ENCODE assay signal across 22 cellular contexts in the genomic region with DNA sequence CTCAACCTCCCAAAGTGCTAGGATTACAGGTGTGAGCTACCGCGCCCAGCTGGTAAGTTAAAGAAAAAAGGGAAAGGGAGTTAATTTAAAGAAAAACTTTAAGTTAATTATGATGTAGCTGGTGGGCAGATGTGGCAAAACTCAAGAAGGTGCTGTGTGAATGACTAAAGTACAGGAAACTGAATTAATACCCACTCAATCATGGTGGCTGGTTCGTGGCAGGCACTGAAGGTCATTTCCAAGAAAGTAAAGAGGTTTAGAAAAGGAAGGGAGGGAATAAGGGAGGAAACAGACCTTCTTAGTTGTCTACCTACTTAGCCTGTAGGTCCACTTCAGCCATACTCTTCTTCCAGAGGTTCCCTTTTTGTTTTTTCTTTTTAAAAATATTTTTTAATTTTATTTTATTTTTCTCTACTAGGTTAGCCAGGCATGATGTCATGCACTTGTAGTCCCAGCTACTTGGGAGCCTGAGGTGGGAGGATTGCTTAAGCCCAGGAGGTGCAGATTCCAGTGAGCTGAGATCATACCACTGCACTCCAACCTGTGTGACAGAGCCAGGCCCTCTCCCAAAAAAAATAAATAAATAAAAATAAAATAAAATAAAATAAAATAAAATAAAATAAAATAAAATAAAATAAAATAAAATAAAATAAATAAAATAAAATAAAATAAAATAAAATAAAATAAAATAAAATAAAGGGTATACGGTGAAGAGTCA. TPM values are rescaled to one million over a fixed set of nuclear protein-coding genes. Genes with fewer than 3 reads are reported as not detected.
DNase-seq lines count a peak whose midpoint lies in the region; ATAC-seq and TF ChIP-seq lines count a peak whose summit lies in the region.
"Had no signal": no experiment of that assay in that cellular context is flagged by ENCODE, and none has a peak within 500 bp of the region (broad histone marks: within the 10 kb centered on the region; RNA-seq: fewer than 3 reads in every experiment).

No MANE protein-coding gene starts in this region.

- H3K9me3 ChIP-seq in H9 (ENCODE audit: control insufficient read depth, low read depth, low read length) (no peaks in the 10 kb centered on the region), SJSA1 (replicated peaks) (no peaks in the 10 kb centered on the region), hepatocyte (ENCODE audit: low read depth) (no peaks in the 10 kb centered on the region)
- H3K9me3 ChIP-seq: BE2C, Peyer's patch had no signal

- H3K27me3 ChIP-seq in H9 (ENCODE audit: insufficient read depth, low read length), result no peaks in the 10 kb centered on the region
- H3K27me3 ChIP-seq in SJSA1 (replicated peaks), result no peaks in the 10 kb centered on the region
- H3K27me3 ChIP-seq in hepatocyte, result no peaks in the 10 kb centered on the region
- H3K27me3 ChIP-seq: BE2C, Peyer's patch, stomach had no signal

- no peak overlapping the region for H4K8ac ChIP-seq in H9 (replicated peaks; ENCODE audit: insufficient read length, low read depth, low read length)

- H3K4ac ChIP-seq in H9 (ENCODE audit: low read depth, low read length), result no peak overlapping the region

- no peak overlapping the region for H3T11ph ChIP-seq in H9 (ENCODE audit: low read length)

- H4K91ac ChIP-seq in H9 (ENCODE audit: insufficient read length, low read depth, low read length), result no peak overlapping the region

- peaks cover 0 to 5% of the 10 kb centered on the region in 2 experiments; a peak in 2 of 4 replicates for H3K4me1 Mint-ChIP-seq in H9
- H3K4me1 Mint-ChIP-seq: activated naive CD4-positive, alpha-beta T cell treated with anti-CD3 and anti-CD28 coated beads, Interleukin-2, amount 10 ng/mL, durations not matched to agents 7 days and 5 days had no signal

- no peak overlapping the region for H3K14ac ChIP-seq in H9 (ENCODE audit: insufficient read depth, low read length)

- no peaks in the 10 kb centered on the region for H3K79me1 ChIP-seq in H9 (ENCODE audit: insufficient read depth, low read depth, low read length, poor library complexity, severe bottlenecking)

- H2BK20ac ChIP-seq in H9 (ENCODE audit: low read depth, low read length, poor library complexity, severe bottlenecking), result no peak overlapping the region

- no peak overlapping the region for H2BK120ac ChIP-seq in H9 (ENCODE audit: low read depth, low read length, poor library complexity, severe bottlenecking)

- no peaks in the 10 kb centered on the region for H3K9me2 ChIP-seq in hepatocyte (replicated peaks; ENCODE audit: insufficient read depth)

- H3K4me3 ChIP-seq in SJSA1, result no peak overlapping the region
- H3K4me3 ChIP-seq in hepatocyte, result no peak overlapping the region
- H3K4me3 ChIP-seq: GM12878, Peyer's patch, stomach had no signal

- no peak overlapping the region for H2BK12ac ChIP-seq in H9 (ENCODE audit: insufficient read length, low read depth, low read length)

- no peak overlapping the region for H3K56ac ChIP-seq in H9 (ENCODE audit: insufficient read length, low read depth, low read length)

- H3K79me2 ChIP-seq in H9 (ENCODE audit: insufficient read depth, low read length), result no peaks in the 10 kb centered on the region
- H3K79me2 ChIP-seq in hepatocyte, result no peaks in the 10 kb centered on the region

- no peak overlapping the region for H2AFZ ChIP-seq in H9 (ENCODE audit: low read length)
- no peak overlapping the region for H2AFZ ChIP-seq in hepatocyte

- no peak overlapping the region for H2AK5ac ChIP-seq in H9 (ENCODE audit: insufficient read length, low read length)

- no peaks in the 10 kb centered on the region for H3K23me2 ChIP-seq in H9 (ENCODE audit: insufficient read length, low read depth, low read length, poor library complexity, severe bottlenecking)

- H3K23ac ChIP-seq in H9 (ENCODE audit: insufficient read length, low read depth, low read length), result no peak overlapping the region

- H3K27me3 Mint-ChIP-seq in H9 (ENCODE audit: low read depth), result peaks cover 9% of the 10 kb centered on the region; the same call in 1 of the 2 replicates

- peaks cover 0 to 4% (median 2%) of the 10 kb centered on the region in 3 experiments; a peak in 3 of 7 replicates for H3K36me3 Mint-ChIP-seq in H9 (ENCODE audit: insufficient read depth in 1 of 3, low read depth in 3 of 3)
- H3K36me3 Mint-ChIP-seq: activated naive CD4-positive, alpha-beta T cell treated with anti-CD3 and anti-CD28 coated beads, Interleukin-2, amount 10 ng/mL, durations not matched to agents 7 days and 5 days had no signal

- no CpG with 5 or more reads among the region's 4 CpGs for WGBS in H9 (ENCODE audit: extremely low coverage, insufficient read length, low lambda C conversion rate)
- 83% methylated on average over 4 of the region's 4 CpGs for WGBS in hepatocyte (ENCODE audit: low lambda C conversion rate, missing lambda C conversion rate)

- peak overlapping the region; percentile 28 for H3K18ac ChIP-seq in H9 (ENCODE audit: insufficient read length, low read depth, low read length)

- no peak overlapping the region for H3K9ac ChIP-seq in H9 (ENCODE audit: extremely low read depth, insufficient read length, low read length)

- DNase-seq in H9 (no peak), SJSA1 (ENCODE audit: low read depth in 1 of 2, low spot score in 2 of 2) (peak in 1 of 2 experiments; percentile 50), hepatocyte (ENCODE audit: low spot score) (peak; percentile 31), renal cortical epithelial cell (ENCODE audit: low read depth) (peak; percentile 89), NCI-H187 (lab: John Stamatoyannopoulos, UW) (no peak)
- DNase-seq: activated CD8-positive, alpha-beta memory T cell treated with anti-CD3 and anti-CD28 coated beads, Interleukin-2, amount 50 U/mL, for 48 hours; activated naive CD4-positive, alpha-beta T cell treated with anti-CD3 and anti-CD28 coated beads, Interleukin-2, amount 10 ng/mL, durations not matched to agents 7 days and 5 days; BE2C; DND-41; effector CD4-positive, alpha-beta T cell; foreskin fibroblast; MM.1S; NCI-H2029; NCI-H69; Peyer's patch; posterior cingulate gyrus; stomach had no signal

- no peak overlapping the region for H3K4me3 Mint-ChIP-seq in H9
- H3K4me3 Mint-ChIP-seq: activated naive CD4-positive, alpha-beta T cell treated with anti-CD3 and anti-CD28 coated beads, Interleukin-2, amount 10 ng/mL, durations not matched to agents 7 days and 5 days had no signal

- H4K5ac ChIP-seq in H9 (ENCODE audit: insufficient read length, low read depth, low read length), result no peak overlapping the region

- no peak overlapping the region for H2BK5ac ChIP-seq in H9 (ENCODE audit: insufficient read length, low read length)

- TF ChIP-seq CTCF in H9 (conservative IDR thresholded peaks at IDR 0.05) (no peak), hepatocyte (IDR thresholded peaks at IDR 0.05; ENCODE audit: poor library complexity) (no peak)

- H3K27ac Mint-ChIP-seq in H9, result no peak overlapping the region
- H3K27ac Mint-ChIP-seq: activated naive CD4-positive, alpha-beta T cell treated with anti-CD3 and anti-CD28 coated beads, Interleukin-2, amount 10 ng/mL, durations not matched to agents 7 days and 5 days had no signal

- no peak overlapping the region for H2BK15ac ChIP-seq in H9 (ENCODE audit: low read depth, low read length)

- ATAC-seq in GM19328 (IDR thresholded peaks at IDR 0.05; ENCODE audit: unreplicated experiment), result no peak
- ATAC-seq in HG02610 (IDR thresholded peaks at IDR 0.05; ENCODE audit: unreplicated experiment), result no peak
- ATAC-seq in GM21723 (IDR thresholded peaks at IDR 0.05; ENCODE audit: unreplicated experiment), result no peak
- ATAC-seq: GM12878 had no signal

- peaks cover 12% of the 10 kb centered on the region in 2 experiments; a peak in 3 of 5 replicates for H3K9me3 Mint-ChIP-seq in H9
- H3K9me3 Mint-ChIP-seq: activated naive CD4-positive, alpha-beta T cell treated with anti-CD3 and anti-CD28 coated beads, Interleukin-2, amount 10 ng/mL, durations not matched to agents 7 days and 5 days had no signal

- H3K27ac ChIP-seq in H9 (ENCODE audit: insufficient read length, low read depth, low read length) (no peak overlapping the region), SJSA1 (0 out of 2 replicates have a peak overlapping the region, but pooled peaks have one; percentile 6), hepatocyte (peak overlapping the region; percentile 60)
- H3K27ac ChIP-seq: Peyer's patch, stomach had no signal

- H3K4me2 ChIP-seq in H9 (ENCODE audit: insufficient read depth, insufficient read length, low read length) (no peak overlapping the region), hepatocyte (no peak overlapping the region)

- H4K20me1 ChIP-seq in H9 (ENCODE audit: control insufficient read depth, insufficient read depth, insufficient read length) (no peaks in the 10 kb centered on the region), hepatocyte (ENCODE audit: insufficient read depth, poor library complexity, severe bottlenecking) (no peaks in the 10 kb centered on the region)

- no peaks in the 10 kb centered on the region for H3K36me3 ChIP-seq in SJSA1
- no peaks in the 10 kb centered on the region for H3K36me3 ChIP-seq in hepatocyte (replicated peaks; ENCODE audit: insufficient read depth, low read depth)
- H3K36me3 ChIP-seq: BE2C, Peyer's patch, stomach had no signal

- H3K4me1 ChIP-seq in H9 (ENCODE audit: insufficient read depth, low read length) (no peaks in the 10 kb centered on the region), SJSA1 (replicated peaks) (peaks cover 23% of the 10 kb centered on the region), hepatocyte (ENCODE audit: insufficient read depth) (no peaks in the 10 kb centered on the region)
- H3K4me1 ChIP-seq: BE2C, Peyer's patch, stomach had no signal

RNA-seq across cellular contexts. Expression of gene TGM3, which starts 11.9 kb away (rescaled TPM):
- total RNA-seq in H9 (2021), result not detected in 2 replicates
- 4.2 and 5.3 TPM in 2 replicates for total RNA-seq in SJSA1 (2014; rRNA removed; shearing (Covaris generic))
- total RNA-seq in hepatocyte, result 0.23 TPM in 1 of 2 replicates, not detected in the other
- polyA plus RNA-seq in hepatocyte, result 0.15 TPM in 1 of 2 replicates, not detected in the other
- not detected in 2 replicates for total RNA-seq in renal cortical epithelial cell
- total RNA-seq: GM12878; stomach; T-helper 1 cell treated with Interleukin-12 subunit alpha and Interleukin-12 subunit beta and Interleukin-4 antibody, amounts not matched to agents 30 ng/mL and 1 ng/mL, for 36 hours had no signal
- polyA plus RNA-seq: GM12878 had no signal

Comparison
In these comparisons a context has a peak if more than half of its experiments do, and no peak if none do; other contexts are left out.
1. DNase-seq: peak in hepatocyte (single experiment) and renal cortical epithelial cell (single experiment); none in H9 (single experiment) and NCI-H187 (0 of 2).